8 cellular contexts compared by ENCODE assay signal in the genomic region with DNA sequence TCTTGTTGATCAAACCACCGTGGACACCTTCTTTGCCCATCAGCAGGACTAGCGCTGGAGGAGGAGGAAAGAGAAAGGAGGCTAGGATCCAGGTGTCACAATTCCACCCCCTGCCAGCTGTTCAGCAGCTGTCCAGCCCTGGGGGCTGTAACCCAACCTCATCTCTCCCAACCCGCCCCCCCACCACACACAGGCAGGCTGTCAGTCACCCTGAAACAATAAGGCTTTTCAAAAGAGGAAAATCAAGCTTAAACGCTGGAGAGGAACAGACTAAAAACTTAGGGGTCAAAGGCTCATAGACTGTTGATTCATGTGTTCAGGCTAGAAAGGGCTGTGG. TPM values are rescaled to one million over a fixed set of nuclear protein-coding genes. Genes with fewer than 3 reads are reported as not detected.
DNase-seq lines count a peak whose midpoint lies in the region; ATAC-seq, FAIRE-seq and TF ChIP-seq lines count a peak whose summit lies in the region.
"Had no signal": no experiment of that assay in that cellular context is flagged by ENCODE, and none has a peak within 500 bp of the region (broad histone marks: within the 10 kb centered on the region; RNA-seq: fewer than 3 reads in every experiment).

No MANE protein-coding gene starts in this region.

- H3K36me3 ChIP-seq in GM23338 (ENCODE audit: insufficient read depth) (peaks cover 21% of the 10 kb centered on the region), SU-DHL-6 (ENCODE audit: low read length) (peaks cover 11% of the 10 kb centered on the region; the same call in 1 of the 2 replicates), small intestine (ENCODE audit: control insufficient read depth in 2 of 2, insufficient read depth in 2 of 2, low read length in 2 of 2) (peaks cover 0 to 24% of the 10 kb centered on the region in 2 donors)

- H3K4me3 ChIP-seq in GM23338 (peak overlapping the region; percentile 96), SU-DHL-6 (ENCODE audit: insufficient read depth, low read length, poor library complexity, severe bottlenecking) (peak overlapping the region; percentile 100), fibroblast of the aortic adventitia (ENCODE audit: low read depth, low read length) (peak overlapping the region; percentile 98), small intestine (ENCODE audit: low read depth in 1 of 2, low read length in 2 of 2) (peak overlapping the region in 1 of 2 donors; percentile 87)

- H3K36me3 Mint-ChIP-seq in GM23338 (ENCODE audit: low read depth): peaks cover 67% of the 10 kb centered on the region

- H3K4me3 Mint-ChIP-seq in GM23338: peak overlapping the region; percentile 92

- peak overlapping the region; percentile 92 for H3K27ac Mint-ChIP-seq in GM23338

- peaks cover 39% of the 10 kb centered on the region for H3K4me1 ChIP-seq in GM23338 (ENCODE audit: insufficient read depth)
- peaks cover 4 to 22% of the 10 kb centered on the region in 2 donors for H3K4me1 ChIP-seq in small intestine (ENCODE audit: control insufficient read depth in 2 of 2, insufficient read depth in 1 of 2, low read depth in 1 of 2, low read length in 1 of 2)

- H3K27me3 Mint-ChIP-seq in GM23338 (ENCODE audit: insufficient read depth, low read depth, poor library complexity): peaks cover 31% of the 10 kb centered on the region

- H3K27ac ChIP-seq in GM23338 (ENCODE audit: low read depth) (peak overlapping the region; percentile 100), SU-DHL-6 (ENCODE audit: low read depth, low read length) (peak overlapping the region; percentile 100), small intestine (ENCODE audit: low read depth in 1 of 2, low read length in 1 of 2) (peak overlapping the region; percentile 86)

- peak overlapping the region; percentile 96 for H3K4me2 ChIP-seq in GM23338
- peak overlapping the region; percentile 90 for H3K4me2 ChIP-seq in SU-DHL-6 (ENCODE audit: low read depth, low read length, poor library complexity, severe bottlenecking)

- H3K4me1 Mint-ChIP-seq in GM23338: peaks cover 42% of the 10 kb centered on the region

- no peaks in the 10 kb centered on the region for H3K27me3 ChIP-seq in GM23338 (ENCODE audit: insufficient read depth)
- no peaks in the 10 kb centered on the region for H3K27me3 ChIP-seq in SU-DHL-6 (ENCODE audit: low read length)
- no peaks in the 10 kb centered on the region for H3K27me3 ChIP-seq in small intestine (ENCODE audit: control insufficient read depth in 2 of 2, insufficient read depth in 2 of 2, low read length in 2 of 2)

- H3K9me3 Mint-ChIP-seq in GM23338: no peaks in the 10 kb centered on the region; the same call in 2 of the 3 replicates

- peak overlapping the region; percentile 100 for H3K9ac ChIP-seq in SU-DHL-6 (ENCODE audit: low read length)

- H3F3A ChIP-seq in GM23338 (replicated peaks; ENCODE audit: low read depth) (peaks cover 55% of the 10 kb centered on the region), SU-DHL-6 (ENCODE audit: insufficient read depth) (peaks cover 70% of the 10 kb centered on the region)

- no peak for DNase-seq in GM23338 (ENCODE audit: low spot score)
- no peak for DNase-seq in fibroblast of the aortic adventitia (ENCODE audit: low read depth)
- no peak for DNase-seq in small intestine
- DNase-seq in NCI-H1436 treated with DMSO at 0.1 percent for 48 hours (lab: John Stamatoyannopoulos, UW): no peak
- no peak for DNase-seq in activated CD4-positive, CD25-positive, alpha-beta regulatory T cell (lab: John Stamatoyannopoulos, UW)

- ATAC-seq in GM23338 (no peak), GM18870 (IDR thresholded peaks at IDR 0.05; ENCODE audit: unreplicated experiment) (no peak)

- H4K20me1 ChIP-seq in GM23338 (replicated peaks; ENCODE audit: insufficient read depth) (peaks cover 33% of the 10 kb centered on the region), SU-DHL-6 (ENCODE audit: low read depth, low read length) (peaks cover 3% of the 10 kb centered on the region; the same call in 1 of the 2 replicates)

- TF ChIP-seq CTCF in GM23338 (conservative IDR thresholded peaks at IDR 0.05; ENCODE audit: low read depth in 2 of 2) (no peak), SU-DHL-6 (IDR thresholded peaks at IDR 0.05; ENCODE audit: insufficient read depth, low read length, poor library complexity, severe bottlenecking) (no peak), fibroblast of the aortic adventitia (IDR thresholded peaks at IDR 0.05; ENCODE audit: insufficient read depth, low read length) (no peak)

- H3K9me3 ChIP-seq in SU-DHL-6 (ENCODE audit: insufficient read depth, low read length) (no peaks in the 10 kb centered on the region), small intestine (ENCODE audit: control insufficient read depth, low read depth) (no peaks in the 10 kb centered on the region)

- H3K9me2 ChIP-seq in GM23338 (ENCODE audit: insufficient read depth) (no peaks in the 10 kb centered on the region), SU-DHL-6 (replicated peaks; ENCODE audit: insufficient read depth, low read length) (no peaks in the 10 kb centered on the region)

- no peak for FAIRE-seq in small intestine (lab: Jason Lieb, UNC)

- H2AFZ ChIP-seq in GM23338 (no peak overlapping the region), SU-DHL-6 (ENCODE audit: low read depth, low read length, severe bottlenecking) (no peak overlapping the region)

- H3K79me2 ChIP-seq in GM23338 (replicated peaks; ENCODE audit: insufficient read depth) (peaks cover 55% of the 10 kb centered on the region), SU-DHL-6 (ENCODE audit: insufficient read depth, low read length) (peaks cover 57% of the 10 kb centered on the region)

- WGBS in small intestine, 3 donors: 16 to 27% (median 21%) methylated on average over 3 to 4 of the region's 4 CpGs

TF ChIP-seq in GM23338, 12 proteins besides CTCF, POLR2A, EP300 and RAD21:
- TF ChIP-seq EZH2 (IDR thresholded peaks at IDR 0.05; ENCODE audit: low read depth, unreplicated experiment) (no peak), POLR2AphosphoS5 (IDR thresholded peaks at IDR 0.05; ENCODE audit: low read depth) (peak; percentile 27; the same call in 1 of the 2 replicates), STAT1 (IDR thresholded peaks at IDR 0.05; ENCODE audit: unreplicated experiment) (no peak)
TF ChIP-seq in GM23338: peak in this region for 1.

RNA-seq across cellular contexts. Expression of a gene that starts 2.4 kb away (rescaled TPM):
- total RNA-seq in GM23338 (2014; rRNA removed; shearing (Covaris generic)): 1,702 and 2,002 TPM in 2 replicates
- 3,646 and 3,709 TPM in 2 replicates for polyA plus RNA-seq in GM23338 (2016; fragmentation: Nextera tagmentation; extraction: Ambion mirVana)
- total RNA-seq in fibroblast of the aortic adventitia (ENCODE audit: low replicate concordance): 507 and 514 TPM in 2 replicates
- 1,000 to 10,000 TPM in 1 of 3 donors, 100 to 1,000 TPM in 2; 848 to 1,180 (median 968) TPM for polyA plus RNA-seq in small intestine

RNA-seq across cellular contexts. Expression of a gene that starts 5.0 kb away (rescaled TPM):
- 8.9 and 12.1 TPM in 2 replicates for total RNA-seq in GM23338 (2014; rRNA removed; shearing (Covaris generic))
- polyA plus RNA-seq in GM23338 (2016; fragmentation: Nextera tagmentation; extraction: Ambion mirVana) (19.6 and 25.5 TPM in 2 replicates), small intestine (10 to 100 TPM; 10.7 to 98.0 (median 25.9) TPM)
- total RNA-seq in fibroblast of the aortic adventitia (ENCODE audit: low replicate concordance): 2.8 and 4.7 TPM in 2 replicates

RNA-seq across cellular contexts. Expression of a gene that starts 5.8 kb away (rescaled TPM):
- total RNA-seq in GM23338 (2014; rRNA removed; shearing (Covaris generic)): 84.4 and 87.0 TPM in 2 replicates
- 60.1 and 61.2 TPM in 2 replicates for polyA plus RNA-seq in GM23338 (2016; fragmentation: Nextera tagmentation; extraction: Ambion mirVana)
- total RNA-seq in fibroblast of the aortic adventitia (ENCODE audit: low replicate concordance): 17.2 and 26.4 TPM in 2 replicates
- 100 to 1,000 TPM; 108 to 132 (median 126) TPM for polyA plus RNA-seq in small intestine

RNA-seq across cellular contexts. Expression of a gene that starts 6.1 kb away (rescaled TPM):
- total RNA-seq in GM23338 (2014; rRNA removed; shearing (Covaris generic)): 70.4 and 73.6 TPM in 2 replicates
- polyA plus RNA-seq in GM23338 (2016; fragmentation: Nextera tagmentation; extraction: Ambion mirVana) (35.7 and 37.8 TPM in 2 replicates), small intestine (10 to 100 TPM; 55.1 to 79.2 (median 66.4) TPM)
- 28.3 and 49.9 TPM in 2 replicates for total RNA-seq in fibroblast of the aortic adventitia (ENCODE audit: low replicate concordance)

RNA-seq across cellular contexts. Expression of a gene that starts 13.8 kb away (rescaled TPM):
- total RNA-seq in GM23338 (2014; rRNA removed; shearing (Covaris generic)): not detected in 2 replicates
- polyA plus RNA-seq in GM23338 (2016; fragmentation: Nextera tagmentation; extraction: Ambion mirVana) (0.14 and 0.24 TPM in 2 replicates), small intestine (under 1 TPM in 1 of 3 donors, not detected in 2; 0.06 TPM)
- not detected in 2 replicates for total RNA-seq in fibroblast of the aortic adventitia (ENCODE audit: low replicate concordance)
- total RNA-seq: pulmonary artery endothelial cell had no signal
